ENCODE assay signal across 15 cellular contexts in the genomic region with DNA sequence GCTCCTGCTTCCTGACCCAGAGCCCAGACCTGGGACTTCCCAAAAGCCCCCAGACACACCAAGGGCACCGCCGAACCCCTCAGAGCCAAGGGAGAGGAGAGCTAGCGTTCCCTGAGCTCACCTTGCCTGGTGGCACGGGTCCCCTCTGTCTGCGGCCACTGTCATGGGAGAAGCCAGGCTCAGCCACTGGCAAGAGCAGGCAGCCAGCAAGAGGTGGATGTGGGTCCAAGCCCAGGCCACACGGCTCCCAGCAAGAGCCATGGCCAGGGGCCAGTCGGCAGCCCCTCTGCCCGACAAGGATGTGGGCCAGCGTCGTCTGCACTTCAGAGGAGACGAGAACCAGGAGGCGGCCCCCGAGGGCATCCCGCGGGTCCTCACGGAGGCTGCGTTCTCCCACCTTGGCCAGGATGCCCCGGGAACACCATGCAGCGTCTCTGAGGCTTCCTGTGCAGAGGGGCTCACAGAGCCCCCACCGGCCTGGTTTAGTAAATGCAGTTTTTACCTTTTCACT. TPM values are rescaled to one million over a fixed set of nuclear protein-coding genes. Genes with fewer than 3 reads are reported as not detected.
DNase-seq lines count a peak whose midpoint lies in the region; ATAC-seq and TF ChIP-seq lines count a peak whose summit lies in the region.
"Had no signal": no experiment of that assay in that cellular context is flagged by ENCODE, and none has a peak within 500 bp of the region (broad histone marks: within the 10 kb centered on the region; RNA-seq: fewer than 3 reads in every experiment).

No MANE protein-coding gene starts in this region.

- H3K9me3 ChIP-seq in PC-9 (ENCODE audit: insufficient read depth, low read depth) (peaks cover 5% of the 10 kb centered on the region; the same call in 1 of the 2 replicates), spleen (peaks cover 0 to 23% (median 7%) of the 10 kb centered on the region in 8 donors)
- H3K9me3 ChIP-seq: ovary, uterus had no signal

- H3K79me2 ChIP-seq in PC-9 (ENCODE audit: low read depth), result peaks cover 7% of the 10 kb centered on the region

- WGBS in spleen, 5 donors, result 82 to 89% (median 85%) methylated on average over 11 to 20 of the region's 20 CpGs

- BruUV-seq in PC-9 (replicated peaks; lab: Mats Ljungman, UMichigan), result TSS peak; percentile 14

- H3K4me3 ChIP-seq in PC-9 (no peak overlapping the region), spleen (no peak overlapping the region)
- H3K4me3 ChIP-seq: ovary had no signal

- H3K4me2 ChIP-seq in PC-9, result no peak overlapping the region

- no peaks in the 10 kb centered on the region for H3K9me2 ChIP-seq in PC-9 (ENCODE audit: insufficient read depth)

- no peak for ATAC-seq in activated naive CD8-positive, alpha-beta T cell treated with anti-CD3 and anti-CD28 coated beads, Interleukin-2, amount 50 U/mL, for 24 hours
- no peak for ATAC-seq in HG03097 (IDR thresholded peaks at IDR 0.05; ENCODE audit: low FRiP score, unreplicated experiment)

- H3K36me3 ChIP-seq in PC-9 (ENCODE audit: low read depth) (peaks cover 13% of the 10 kb centered on the region), spleen (peaks cover 0 to 20% (median 6%) of the 10 kb centered on the region in 6 donors)
- H3K36me3 ChIP-seq: ovary, uterus had no signal

- no peaks in the 10 kb centered on the region for H4K20me1 ChIP-seq in PC-9 (ENCODE audit: insufficient read depth)

- peaks cover 13% of the 10 kb centered on the region; the same call in 1 of the 2 replicates for H3F3A ChIP-seq in PC-9 (ENCODE audit: insufficient read depth, low read depth)

- H2AFZ ChIP-seq in PC-9, result no peak overlapping the region

- no peak for TF ChIP-seq POLR2A in spleen (IDR thresholded peaks at IDR 0.05)

- peaks cover 9% of the 10 kb centered on the region for H3K4me1 Mint-ChIP-seq in activated naive CD8-positive, alpha-beta T cell (ENCODE audit: low read depth)
- peaks cover 9% of the 10 kb centered on the region for H3K4me1 Mint-ChIP-seq in activated naive CD8-positive, alpha-beta T cell treated with anti-CD3 and anti-CD28 coated beads, Interleukin-2, amount 50 U/mL, for 24 hours
- H3K4me1 Mint-ChIP-seq in immature natural killer cell, result peaks cover 5 to 10% of the 10 kb centered on the region in 2 donors

- H3K27me3 ChIP-seq in PC-9 (ENCODE audit: insufficient read depth, low read depth) (peaks cover 12% of the 10 kb centered on the region), spleen (replicated peaks in 1 of 7) (peaks cover 0 to 23% (median 0%) of the 10 kb centered on the region in 7 donors)
- H3K27me3 ChIP-seq: ovary, uterus had no signal

- H3K4me1 ChIP-seq in PC-9 (replicated peaks; ENCODE audit: insufficient read depth), result peaks cover 7% of the 10 kb centered on the region; the same call in 1 of the 2 replicates
- H3K4me1 ChIP-seq in spleen, result peaks cover 14 to 44% (median 33%) of the 10 kb centered on the region in 6 donors

- CTCF ChIA-PET in PC-9 (lab: Charles Lee), result interaction anchor here (0.7 kb wide), 1 partner anchor 54 kb away, joined by 4 read pairs; no protein-coding TSS in a partner anchor

- intact Hi-C loops in PC-9 (cut with micrococcal nuclease; ENCODE audit: unreplicated experiment), result no loop called here
- intact Hi-C loops in spleen (cut with DNase I; ENCODE audit: low total_unique reads), result no loop called here

- POLR2A ChIA-PET in PC-9 (lab: Charles Lee; ENCODE audit: unreplicated experiment), result no interaction called here

- TF ChIP-seq CTCF in PC-9 (conservative IDR thresholded peaks at IDR 0.05) (no peak), spleen (IDR thresholded peaks at IDR 0.05 in 8 of 11, conservative IDR thresholded peaks at IDR 0.05 in 3 of 11) (no peak)

- H3K27ac ChIP-seq in PC-9 (no peak overlapping the region), spleen (no peak overlapping the region)
- H3K27ac ChIP-seq: ovary, uterus had no signal

- H3K27me3 Mint-ChIP-seq in activated naive CD8-positive, alpha-beta T cell, result no peaks in the 10 kb centered on the region
- peaks cover 11% of the 10 kb centered on the region for H3K27me3 Mint-ChIP-seq in activated naive CD8-positive, alpha-beta T cell treated with anti-CD3 and anti-CD28 coated beads, Interleukin-2, amount 50 U/mL, for 24 hours
- H3K27me3 Mint-ChIP-seq in immature natural killer cell (ENCODE audit: low read depth in 3 of 3), result peaks cover 1 to 10% (median 4%) of the 10 kb centered on the region in 3 donors

- no peak for DNase-seq in activated naive CD8-positive, alpha-beta T cell treated with anti-CD3 and anti-CD28 coated beads, Interleukin-2, amount 50 U/mL, for 24 hours
- no peak for DNase-seq in PC-9
- no peak for DNase-seq in immature natural killer cell
- DNase-seq in spleen, result peak; percentile 76
- DNase-seq in cerebellum (ENCODE audit: low spot score), result no peak
- DNase-seq in kidney tubule cell (ENCODE audit: low spot score), result no peak
- DNase-seq: activated CD4-positive, CD25-positive, alpha-beta regulatory T cell treated with anti-CD3 and anti-CD28 coated beads, Interleukin-2, amount 50 U/mL, for 72 hours; caudate nucleus had no signal

- no peaks in the 10 kb centered on the region for H3K9me3 Mint-ChIP-seq in activated naive CD8-positive, alpha-beta T cell (ENCODE audit: low read depth)
- H3K9me3 Mint-ChIP-seq in activated naive CD8-positive, alpha-beta T cell treated with anti-CD3 and anti-CD28 coated beads, Interleukin-2, amount 50 U/mL, for 24 hours, result peaks cover 9% of the 10 kb centered on the region
- peaks cover 0 to 1% (median 0%) of the 10 kb centered on the region in 6 donors for H3K9me3 Mint-ChIP-seq in immature natural killer cell

- H3K36me3 Mint-ChIP-seq in activated naive CD8-positive, alpha-beta T cell, result peaks cover 2% of the 10 kb centered on the region
- H3K36me3 Mint-ChIP-seq in activated naive CD8-positive, alpha-beta T cell treated with anti-CD3 and anti-CD28 coated beads, Interleukin-2, amount 50 U/mL, for 24 hours (ENCODE audit: low read depth), result peaks cover 10% of the 10 kb centered on the region
- H3K36me3 Mint-ChIP-seq in immature natural killer cell, result peaks cover 0 to 3% (median 0%) of the 10 kb centered on the region in 3 donors

- no peak overlapping the region for H3K27ac Mint-ChIP-seq in activated naive CD8-positive, alpha-beta T cell
- no peak overlapping the region for H3K27ac Mint-ChIP-seq in activated naive CD8-positive, alpha-beta T cell treated with anti-CD3 and anti-CD28 coated beads, Interleukin-2, amount 50 U/mL, for 24 hours
- peak overlapping the region in 1 of 6 donors; percentile 81 for H3K27ac Mint-ChIP-seq in immature natural killer cell

- H3K4me3 Mint-ChIP-seq in activated naive CD8-positive, alpha-beta T cell, result peak overlapping the region; percentile 46
- no peak overlapping the region for H3K4me3 Mint-ChIP-seq in activated naive CD8-positive, alpha-beta T cell treated with anti-CD3 and anti-CD28 coated beads, Interleukin-2, amount 50 U/mL, for 24 hours
- peak overlapping the region; percentile 10 to 72 (median 61) for H3K4me3 Mint-ChIP-seq in immature natural killer cell

RNA-seq across cellular contexts. Expression of a gene that starts 2.2 kb away (rescaled TPM):
- total RNA-seq in PC-9 (2021) (243 and 253 TPM in 2 replicates), spleen (100 to 1,000 TPM in 4 of 7 donors, 10 to 100 TPM in 3; 68.8 to 167 (median 105) TPM), cerebellum (48.6 TPM)
- polyA plus RNA-seq in immature natural killer cell (10 to 100 TPM; 14.9 to 84.3 (median 41.9) TPM), spleen (100 to 1,000 TPM; 123 to 275 (median 186) TPM)

RNA-seq across cellular contexts. Expression of a gene that starts 18.8 kb away (rescaled TPM):
- total RNA-seq in PC-9 (2021) (12.9 and 13.3 TPM in 2 replicates), spleen (1 to 10 TPM in 1 of 7 donors, under 1 TPM in 6; 0.20 to 1.0 (median 0.77) TPM), cerebellum (not detected)
- polyA plus RNA-seq in immature natural killer cell (under 1 TPM in 1 of 3 donors, not detected in 2; 0.37 TPM), spleen (under 1 TPM; 0.55 to 0.72 (median 0.64) TPM)
- total RNA-seq: Daoy, lung microvascular endothelial cell had no signal
- polyA plus RNA-seq: endothelial cell of umbilical vein had no signal

RNA-seq across cellular contexts. Expression of a gene that starts 19.5 kb away (rescaled TPM):
- 75.2 and 90.2 TPM in 2 replicates for total RNA-seq in PC-9 (2021)
- not detected for polyA plus RNA-seq in immature natural killer cell
- total RNA-seq in spleen, result 1 to 10 TPM in 3 of 7 donors, under 1 TPM in 4; 0.39 to 1.4 (median 0.54) TPM
- under 1 TPM; 0.48 to 0.57 (median 0.53) TPM for polyA plus RNA-seq in spleen
- total RNA-seq in cerebellum, result 78.4 TPM

RNA-seq across cellular contexts. Expression of a gene that starts 29.1 kb away (rescaled TPM):
- total RNA-seq in PC-9 (2021) (1.2 TPM in 2 replicates), spleen (1 to 10 TPM in 4 of 7 donors, under 1 TPM in 1, not detected in 2; 0.46 to 1.5 (median 1.2) TPM), cerebellum (not detected)
- polyA plus RNA-seq in immature natural killer cell (not detected), spleen (under 1 TPM; 0.07 to 0.19 (median 0.12) TPM)
- total RNA-seq: Daoy, endothelial cell of umbilical vein, lung microvascular endothelial cell, ovary, uterus had no signal
- polyA plus RNA-seq: endothelial cell of umbilical vein, ovary had no signal

RNA-seq across cellular contexts. Expression of a gene that starts 35.6 kb away (rescaled TPM):
- total RNA-seq in PC-9 (2021) (7.7 and 10.6 TPM in 2 replicates), spleen (1 to 10 TPM in 4 of 7 donors, under 1 TPM in 3; 0.33 to 2.0 (median 1.0) TPM), cerebellum (0.73 TPM)
- polyA plus RNA-seq in immature natural killer cell (not detected), spleen (1 to 10 TPM in 1 of 3 donors, under 1 TPM in 2; 0.91 to 1.8 (median 0.98) TPM)
- total RNA-seq: Daoy had no signal

Comparison
In these comparisons a context has a peak if more than half of its experiments do, and no peak if none do; other contexts are left out.
1. RNA of a gene that starts 19.5 kb away (total RNA-seq): 78.4 TPM in cerebellum (single experiment) and 75.2 to 90.2 TPM in PC-9; 0.39 to 1.4 TPM in spleen; every median in the first group is over 10 times any median in the second.